8 cellular contexts compared by ENCODE assay signal in genomic region chr2:42493468-42493884, GRCh38. TPM values are rescaled to one million over a fixed set of nuclear protein-coding genes. Genes with fewer than 3 reads are reported as not detected.
DNase-seq lines count a peak whose midpoint lies in the region; ATAC-seq and TF ChIP-seq lines count a peak whose summit lies in the region.

No MANE protein-coding gene starts in this region.

- H3K27me3 ChIP-seq in ascending aorta, result peaks cover 12% of the 10 kb centered on the region
- no peaks in the 10 kb centered on the region for H3K27me3 ChIP-seq in naive thymus-derived CD4-positive, alpha-beta T cell (ENCODE audit: control insufficient read depth in 2 of 2, insufficient read depth in 2 of 2, low read length in 2 of 2)

- POLR2A ChIA-PET in naive thymus-derived CD4-positive, alpha-beta T cell (lab: Charles Lee), result interaction anchor here (0.6 to 0.7 kb wide), 2 partner anchors 179 to 317 kb away, joined by 3 to 4 read pairs; no protein-coding TSS in a partner anchor

- peak overlapping the region; percentile 47 for H3K4me3 ChIP-seq in HFF-Myc (replicated peaks; ENCODE audit: low read depth, low read length)
- peak overlapping the region; percentile 64 to 70 for H3K4me3 ChIP-seq in ascending aorta
- H3K4me3 ChIP-seq in naive thymus-derived CD4-positive, alpha-beta T cell (ENCODE audit: low read length), result peak overlapping the region; percentile 50

- H3K4me1 ChIP-seq in ascending aorta, result peaks cover 0 to 9% of the 10 kb centered on the region in 2 donors
- peaks cover 0 to 10% of the 10 kb centered on the region in 2 donors for H3K4me1 ChIP-seq in naive thymus-derived CD4-positive, alpha-beta T cell (ENCODE audit: control insufficient read depth in 2 of 2, insufficient read depth in 2 of 2, low read length in 2 of 2)

- peaks cover 0 to 49% (median 5%) of the 10 kb centered on the region in 5 donors for H3K27me3 Mint-ChIP-seq in naive thymus-derived CD4-positive, alpha-beta T cell

- intact Hi-C loops in ascending aorta (cut with DNase I), result no loop called here
- intact Hi-C loops in naive thymus-derived CD4-positive, alpha-beta T cell (cut with micrococcal nuclease), result loop anchor here (1.0 to 10.0 kb wide), 5 partner anchors 319 to 653 kb away; no protein-coding TSS in a partner anchor

- H3K27ac ChIP-seq in ascending aorta, result no peak overlapping the region
- H3K27ac ChIP-seq in naive thymus-derived CD4-positive, alpha-beta T cell (ENCODE audit: low read depth, low read length), result no peak overlapping the region

- peak; percentile 75 for DNase-seq in COLO668 (lab: John Stamatoyannopoulos, UW; ENCODE audit: unreplicated experiment)
- DNase-seq in HFF-Myc (ENCODE audit: extremely low read depth, low read depth), result no peak
- DNase-seq in ascending aorta (ENCODE audit: low spot score in 2 of 2), result no peak
- DNase-seq in naive thymus-derived CD4-positive, alpha-beta T cell, result no peak
- DNase-seq in activated effector memory CD4-positive, alpha-beta T cell treated with Interleukin-2 at 50 U/mL for 16 hours, result no peak
- DNase-seq in NOMO-1 treated with DMSO at 0.1 percent for 48 hours (lab: John Stamatoyannopoulos, UW; ENCODE audit: unreplicated experiment), result no peak
- DNase-seq in NCI-H226, result no peak

- H3K27ac Mint-ChIP-seq in naive thymus-derived CD4-positive, alpha-beta T cell, result peak overlapping the region in 1 of 9 donors; percentile 48

- H3K36me3 Mint-ChIP-seq in naive thymus-derived CD4-positive, alpha-beta T cell, result no peaks in the 10 kb centered on the region

- peak; percentile 22 for ATAC-seq in naive thymus-derived CD4-positive, alpha-beta T cell
- no peak for ATAC-seq in GM21447 (IDR thresholded peaks at IDR 0.05; ENCODE audit: unreplicated experiment)

- no peaks in the 10 kb centered on the region for H3K9me3 Mint-ChIP-seq in naive thymus-derived CD4-positive, alpha-beta T cell

- peak overlapping the region; percentile 67 to 88 (median 82) for H3K4me3 Mint-ChIP-seq in naive thymus-derived CD4-positive, alpha-beta T cell

- no peaks in the 10 kb centered on the region for H3K9me3 ChIP-seq in ascending aorta
- H3K9me3 ChIP-seq in naive thymus-derived CD4-positive, alpha-beta T cell (ENCODE audit: control insufficient read depth in 2 of 3, low read length in 3 of 3), result no peaks in the 10 kb centered on the region

- CTCF ChIA-PET in naive thymus-derived CD4-positive, alpha-beta T cell (lab: Charles Lee), result interaction anchor here (2.2 kb wide), 1 partner anchor 170 kb away, joined by 16 read pairs; no protein-coding TSS in a partner anchor

- H3K36me3 ChIP-seq in ascending aorta, result no peaks in the 10 kb centered on the region
- no peaks in the 10 kb centered on the region for H3K36me3 ChIP-seq in naive thymus-derived CD4-positive, alpha-beta T cell (ENCODE audit: control insufficient read depth in 2 of 3, insufficient read depth in 3 of 3, low read length in 3 of 3)

- H3K4me1 Mint-ChIP-seq in naive thymus-derived CD4-positive, alpha-beta T cell, result peaks cover 0 to 18% (median 10%) of the 10 kb centered on the region in 7 donors

- TF ChIP-seq CTCF in HFF-Myc (IDR thresholded peaks at IDR 0.05; ENCODE audit: low read depth, low read length, missing control alignments) (no peak), ascending aorta (IDR thresholded peaks at IDR 0.05) (no peak)

RNA-seq across cellular contexts. Expression of gene KCNG3, which starts 0.3 kb away (rescaled TPM):
- not detected for total RNA-seq in ascending aorta
- under 1 TPM in 4 of 5 experiments, not detected in 1; 0.08 to 0.48 (median 0.14) TPM for total RNA-seq in naive thymus-derived CD4-positive, alpha-beta T cell
- polyA plus RNA-seq in naive thymus-derived CD4-positive, alpha-beta T cell, result under 1 TPM in 1 of 2 donors, not detected in 1; 0.08 TPM
